ENCODE assay signal across 1 cellular context in the genomic region with DNA sequence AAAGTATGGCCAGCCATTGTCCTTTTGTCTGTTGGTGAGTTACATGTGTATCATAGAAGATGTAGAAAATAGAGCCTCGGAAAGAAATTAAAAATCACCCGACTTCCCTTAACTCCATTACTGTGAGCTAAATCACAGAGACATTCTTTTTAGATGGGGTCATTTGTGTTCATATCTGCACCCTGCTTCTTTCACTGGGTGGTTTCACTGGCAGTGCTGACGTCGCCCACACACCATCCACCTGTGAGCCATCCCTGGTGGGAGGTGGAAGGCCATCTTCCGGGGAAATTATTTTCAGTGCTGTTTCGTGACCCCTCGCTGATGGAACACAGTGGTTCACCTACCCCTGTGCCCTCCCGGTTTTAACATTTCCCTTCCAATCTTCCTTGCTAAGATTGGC.
TF ChIP-seq lines count a peak whose summit lies in the region.

No MANE protein-coding gene starts in this region.

TF ChIP-seq in HCT116, 20 proteins besides CTCF, POLR2A, EP300 and RAD21 (continued from another document):
- TF ChIP-seq ZBTB33 (IDR thresholded peaks at IDR 0.05; ENCODE audit: extremely low read depth, insufficient replicate concordance, low read length): no peak
